In the genomic region with DNA sequence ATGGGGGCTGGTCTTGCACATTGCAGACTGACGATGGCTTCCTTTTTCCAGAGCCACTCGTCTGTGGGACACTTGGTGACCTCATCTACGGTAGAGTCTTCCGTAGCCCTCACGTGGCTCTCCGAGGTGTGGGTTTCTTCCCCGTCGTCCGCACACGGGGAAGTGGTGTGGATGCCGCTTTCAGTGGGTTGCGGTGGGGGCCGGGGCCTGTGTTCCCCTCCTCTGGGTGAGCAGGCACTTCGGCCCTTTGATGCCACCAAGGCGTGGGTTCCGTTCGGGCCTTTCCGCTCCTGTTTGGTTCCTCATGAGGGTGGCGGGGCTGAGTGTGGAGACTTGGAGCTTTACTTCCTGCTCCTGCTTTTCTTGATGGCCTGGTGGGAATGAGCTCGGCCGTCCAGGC, we compare ENCODE assay signal across 11 cellular contexts.
"Had no signal": no experiment of that assay in that cellular context is flagged by ENCODE, and none has a peak within 500 bp of the region (broad histone marks: within the 10 kb centered on the region; RNA-seq: fewer than 3 reads in every experiment).

No MANE protein-coding gene starts in this region.

- DNase-seq: activated CD4-positive, alpha-beta T cell treated with anti-CD3 and anti-CD28 coated beads, Interleukin-2, amount 10 ng/mL, durations not matched to agents 24 days and 14 days; activated naive CD4-positive, alpha-beta T cell treated with anti-CD3 and anti-CD28 coated beads, Interleukin-2, amount 10 ng/mL, durations not matched to agents 7 days and 5 days; effector memory CD8-positive, alpha-beta T cell; nephron progenitor cell; SJCRH30; stimulated activated CD4-positive, alpha-beta T cell treated with anti-CD3 and anti-CD28 coated beads, Interleukin-2, amount 100 ng/mL, for 48 hours; SW 1271; T1000 had no signal

- H3K9me3 ChIP-seq: SJCRH30, thoracic aorta had no signal

- ATAC-seq: activated T-helper 17 cell treated with anti-CD3 and anti-CD28 coated beads, Interleukin-2, amount 50 U/mL, for 72 hours; effector memory CD8-positive, alpha-beta T cell had no signal

- H3K27me3 ChIP-seq: SJCRH30 had no signal

- H3K36me3 ChIP-seq: SJCRH30, thoracic aorta had no signal

- H3K27ac ChIP-seq: SJCRH30, thoracic aorta had no signal

- H3K4me3 ChIP-seq: coronary artery, SJCRH30, thoracic aorta had no signal
